Comparison of ENCODE assay signal across 24 cellular contexts in genomic region chr12:47863467-47863866, GRCh38. TPM values are rescaled to one million over a fixed set of nuclear protein-coding genes. Genes with fewer than 3 reads are reported as not detected.
DNase-seq lines count a peak whose midpoint lies in the region; ATAC-seq, FAIRE-seq and TF ChIP-seq lines count a peak whose summit lies in the region.
"Had no signal": no experiment of that assay in that cellular context is flagged by ENCODE, and none has a peak within 500 bp of the region (broad histone marks: within the 10 kb centered on the region; RNA-seq: fewer than 3 reads in every experiment).

No MANE protein-coding gene starts in this region.

- POLR2A ChIA-PET in A673 (lab: Charles Lee; ENCODE audit: low non-redundant PET): no interaction called here

- H3K27ac Mint-ChIP-seq in activated CD8-positive, alpha-beta memory T cell treated with anti-CD3 and anti-CD28 coated beads, Interleukin-2, amount 10 ng/mL, durations not matched to agents 7 days and 5 days: peak overlapping the region; percentile 47
- H3K27ac Mint-ChIP-seq: activated naive CD8-positive, alpha-beta T cell treated with anti-CD3 and anti-CD28 coated beads, Interleukin-2, amount 10 ng/mL, durations not matched to agents 7 days and 5 days; CD14-positive monocyte had no signal

- no peak overlapping the region for H3K9ac ChIP-seq in kidney (ENCODE audit: low read length in 2 of 2)

- peak overlapping the region; percentile 60 for H3K27ac ChIP-seq in RWPE2 (ENCODE audit: poor library complexity, severe bottlenecking)
- no peak overlapping the region for H3K27ac ChIP-seq in spleen
- no peak overlapping the region for H3K27ac ChIP-seq in A673 (ENCODE audit: low read depth, low read length, poor library complexity, severe bottlenecking)
- H3K27ac ChIP-seq in kidney (ENCODE audit: low read depth in 2 of 2, low read length in 2 of 2): no peak overlapping the region
- H3K27ac ChIP-seq: body of pancreas, heart left ventricle, left ventricle myocardium inferior, SK-N-MC had no signal

- H3K9me3 Mint-ChIP-seq in activated CD8-positive, alpha-beta memory T cell treated with anti-CD3 and anti-CD28 coated beads, Interleukin-2, amount 10 ng/mL, durations not matched to agents 7 days and 5 days (ENCODE audit: low read depth): no peaks in the 10 kb centered on the region
- H3K9me3 Mint-ChIP-seq: activated naive CD8-positive, alpha-beta T cell treated with anti-CD3 and anti-CD28 coated beads, Interleukin-2, amount 10 ng/mL, durations not matched to agents 7 days and 5 days had no signal

- intact Hi-C loops in spleen (cut with DNase I; ENCODE audit: low total_unique reads): no loop called here
- intact Hi-C loops in A673 (cut with micrococcal nuclease; ENCODE audit: unreplicated experiment): no loop called here
- intact Hi-C loops in kidney (cut with DNase I): no loop called here

- 65 to 95% (median 83%) methylated on average over 6 to 7 of the region's 7 CpGs for WGBS in spleen, 5 donors

- TF ChIP-seq CTCF in RWPE2 (IDR thresholded peaks at IDR 0.05; ENCODE audit: poor library complexity, severe bottlenecking) (no peak), epithelial cell of esophagus (IDR thresholded peaks at IDR 0.05; ENCODE audit: insufficient read depth, low read depth, low read length, missing control alignments) (no peak), spleen (IDR thresholded peaks at IDR 0.05 in 8 of 11, conservative IDR thresholded peaks at IDR 0.05 in 3 of 11) (no peak), A673 (conservative IDR thresholded peaks at IDR 0.05; ENCODE audit: low read depth, low read length) (no peak), kidney (IDR thresholded peaks at IDR 0.05; ENCODE audit: borderline replicate concordance, extremely low read depth, insufficient read depth) (no peak)

- no peaks in the 10 kb centered on the region for H3K27me3 Mint-ChIP-seq in activated CD8-positive, alpha-beta memory T cell treated with anti-CD3 and anti-CD28 coated beads, Interleukin-2, amount 10 ng/mL, durations not matched to agents 7 days and 5 days
- H3K27me3 Mint-ChIP-seq: activated naive CD8-positive, alpha-beta T cell treated with anti-CD3 and anti-CD28 coated beads, Interleukin-2, amount 10 ng/mL, durations not matched to agents 7 days and 5 days had no signal

- H3K36me3 Mint-ChIP-seq in activated CD8-positive, alpha-beta memory T cell treated with anti-CD3 and anti-CD28 coated beads, Interleukin-2, amount 10 ng/mL, durations not matched to agents 7 days and 5 days: peaks cover 30% of the 10 kb centered on the region

- no peak for ATAC-seq in activated CD8-positive, alpha-beta memory T cell treated with anti-CD3 and anti-CD28 coated beads, Interleukin-2, amount 10 ng/mL, durations not matched to agents 7 days and 5 days
- ATAC-seq in RWPE2 (ENCODE audit: low read depth): peak; percentile 76
- ATAC-seq: body of pancreas, HCT116, heart left ventricle had no signal

- peaks cover 51% of the 10 kb centered on the region for H3K4me1 ChIP-seq in RWPE2 (ENCODE audit: insufficient read depth, poor library complexity, severe bottlenecking)
- H3K4me1 ChIP-seq in spleen: peaks cover 0 to 13% (median 8%) of the 10 kb centered on the region in 6 donors
- H3K4me1 ChIP-seq in A673 (ENCODE audit: insufficient read depth, low read length, poor library complexity, severe bottlenecking): no peaks in the 10 kb centered on the region
- H3K4me1 ChIP-seq in kidney (ENCODE audit: control insufficient read depth in 1 of 2, insufficient read depth in 1 of 2, low read depth in 1 of 2, low read length in 2 of 2): peaks cover 8 to 10% of the 10 kb centered on the region in 2 donors
- H3K4me1 ChIP-seq: body of pancreas, left ventricle myocardium inferior had no signal

- no peaks in the 10 kb centered on the region for H3K9me3 ChIP-seq in RWPE2 (ENCODE audit: severe bottlenecking)
- no peaks in the 10 kb centered on the region for H3K9me3 ChIP-seq in spleen
- H3K9me3 ChIP-seq in A673 (ENCODE audit: low read depth, low read length, poor library complexity, severe bottlenecking): no peaks in the 10 kb centered on the region
- H3K9me3 ChIP-seq in kidney (ENCODE audit: control insufficient read depth in 1 of 2, low read length in 2 of 2): no peaks in the 10 kb centered on the region
- H3K9me3 ChIP-seq: body of pancreas, heart left ventricle, left ventricle myocardium inferior had no signal

- TF ChIP-seq POLR2A in spleen (IDR thresholded peaks at IDR 0.05): no peak

- no peak for DNase-seq in activated CD8-positive, alpha-beta memory T cell treated with anti-CD3 and anti-CD28 coated beads, Interleukin-2, amount 10 ng/mL, durations not matched to agents 7 days and 5 days
- no peak for DNase-seq in activated CD8-positive, alpha-beta memory T cell treated with anti-CD3 and anti-CD28 coated beads, Interleukin-2, amount 50 U/mL, for 4 hours
- peak; percentile 89 for DNase-seq in RWPE2 (ENCODE audit: low spot score)
- peak; percentile 95 for DNase-seq in epithelial cell of esophagus (ENCODE audit: low read depth)
- peak; percentile 51 for DNase-seq in spleen
- DNase-seq in frontal cortex (ENCODE audit: low spot score in 2 of 2): no peak
- DNase-seq in A673 (ENCODE audit: low spot score): no peak
- DNase-seq in kidney: no peak
- DNase-seq: ACHN; activated CD4-positive, alpha-beta T cell treated with anti-CD3 and anti-CD28 coated beads for 1 hour; activated naive CD8-positive, alpha-beta T cell treated with anti-CD3 and anti-CD28 coated beads, Interleukin-2, amount 10 ng/mL, durations not matched to agents 7 days and 5 days; body of pancreas; heart left ventricle; Karpas-422; left ventricle myocardium inferior; NCI-H1092; NCI-H1930; NCI-H446; stimulated activated CD4-positive, alpha-beta T cell treated with anti-CD3 and anti-CD28 coated beads, Interleukin-4, amount 100 ng/mL, for 24 hours had no signal

- H3K36me3 ChIP-seq in RWPE2 (ENCODE audit: low read depth) (peaks cover 36% of the 10 kb centered on the region), spleen (peaks cover 0 to 30% (median 0%) of the 10 kb centered on the region in 6 donors), A673 (ENCODE audit: insufficient read depth, low read length, poor library complexity, severe bottlenecking) (no peaks in the 10 kb centered on the region), kidney (ENCODE audit: control insufficient read depth in 1 of 2, insufficient read depth in 2 of 2, low read length in 2 of 2) (peaks cover 0 to 15% of the 10 kb centered on the region in 2 donors)
- H3K36me3 ChIP-seq: left ventricle myocardium inferior had no signal

- BruUV-seq in A673 (replicated peaks; lab: Mats Ljungman, UMichigan): no TSS peak

- no peak overlapping the region for H3K4me3 Mint-ChIP-seq in activated CD8-positive, alpha-beta memory T cell treated with anti-CD3 and anti-CD28 coated beads, Interleukin-2, amount 10 ng/mL, durations not matched to agents 7 days and 5 days
- H3K4me3 Mint-ChIP-seq: activated naive CD8-positive, alpha-beta T cell treated with anti-CD3 and anti-CD28 coated beads, Interleukin-2, amount 10 ng/mL, durations not matched to agents 7 days and 5 days; CD14-positive monocyte had no signal

- no peak overlapping the region for H3K4me3 ChIP-seq in RWPE2 (ENCODE audit: severe bottlenecking)
- H3K4me3 ChIP-seq in epithelial cell of esophagus (ENCODE audit: low read length): no peak overlapping the region
- no peak overlapping the region for H3K4me3 ChIP-seq in spleen
- no peak overlapping the region for H3K4me3 ChIP-seq in A673 (ENCODE audit: low read depth, low read length, poor library complexity, severe bottlenecking)
- no peak overlapping the region for H3K4me3 ChIP-seq in kidney (ENCODE audit: low read length in 2 of 2)
- H3K4me3 ChIP-seq: body of pancreas, heart left ventricle, left ventricle myocardium inferior, SK-N-MC had no signal

- no peaks in the 10 kb centered on the region for H3K27me3 ChIP-seq in RWPE2 (ENCODE audit: insufficient read depth, poor library complexity, severe bottlenecking)
- H3K27me3 ChIP-seq in spleen (replicated peaks in 1 of 7): no peaks in the 10 kb centered on the region
- H3K27me3 ChIP-seq in A673 (replicated peaks; ENCODE audit: insufficient read depth, low read depth, low read length, poor library complexity): no peaks in the 10 kb centered on the region
- H3K27me3 ChIP-seq: body of pancreas, heart left ventricle had no signal

- CTCF ChIA-PET in activated CD8-positive, alpha-beta memory T cell treated with anti-CD3 and anti-CD28 coated beads, Interleukin-2, amount 10 ng/mL, durations not matched to agents 7 days and 5 days (lab: Charles Lee): interaction anchor here (0.9 to 2.8 kb wide), 4 partner anchors 26 to 121 kb away, joined by 3 to 8 read pairs (median 4); partner anchors contain the start of gene TMEM106C
- CTCF ChIA-PET in A673 (lab: Charles Lee): no interaction called here

- H3K4me1 Mint-ChIP-seq in activated CD8-positive, alpha-beta memory T cell treated with anti-CD3 and anti-CD28 coated beads, Interleukin-2, amount 10 ng/mL, durations not matched to agents 7 days and 5 days: peaks cover 75% of the 10 kb centered on the region

- FAIRE-seq in frontal cortex (lab: Jason Lieb, UNC): no peak
- FAIRE-seq in kidney (lab: Jason Lieb, UNC): no peak
- FAIRE-seq: HTR-8/SVneo, RCC 7860 had no signal

RNA-seq across cellular contexts. Expression of gene VDR, which starts 41.3 kb away (rescaled TPM):
- total RNA-seq in activated CD8-positive, alpha-beta memory T cell treated with anti-CD3 and anti-CD28 coated beads, Interleukin-2, amount 10 ng/mL, durations not matched to agents 7 days and 5 days: 10 to 100 TPM; 34.9 to 69.8 TPM
- total RNA-seq in spleen (10 to 100 TPM in 1 of 7 donors, 1 to 10 TPM in 6; 5.5 to 10.5 (median 6.4) TPM), frontal cortex (not detected), A673 (2021) (0.43 and 0.76 TPM in 2 replicates), kidney (14.8 TPM)
- polyA plus RNA-seq in spleen (under 1 TPM; 0.70 to 0.89 (median 0.83) TPM), kidney (ENCODE audit: insufficient read depth, low read depth, low replicate concordance) (19.1 TPM)

RNA-seq across cellular contexts. Expression of gene HDAC7, which starts 43.8 kb away (rescaled TPM):
- 100 to 1,000 TPM; 226 to 284 TPM for total RNA-seq in activated CD8-positive, alpha-beta memory T cell treated with anti-CD3 and anti-CD28 coated beads, Interleukin-2, amount 10 ng/mL, durations not matched to agents 7 days and 5 days
- 100 to 1,000 TPM in 5 of 7 donors, 10 to 100 TPM in 2; 74.9 to 158 (median 132) TPM for total RNA-seq in spleen
- 10 to 100 TPM; 39.6 to 76.7 (median 52.2) TPM for polyA plus RNA-seq in spleen
- 4.9 TPM for total RNA-seq in frontal cortex
- total RNA-seq in A673 (2021): 58.9 and 63.0 TPM in 2 replicates
- 132 TPM for total RNA-seq in kidney
- polyA plus RNA-seq in kidney (ENCODE audit: insufficient read depth, low read depth, low replicate concordance): 35.0 TPM

Comparison
In these comparisons a context has a peak if more than half of its experiments do, and no peak if none do; other contexts are left out.
1. DNase-seq: peak in RWPE2 (single experiment), epithelial cell of esophagus (single experiment) and spleen (single experiment); none in activated CD8-positive, alpha-beta memory T cell treated with anti-CD3 and anti-CD28 coated beads, Interleukin-2, amount 10 ng/mL, durations not matched to agents 7 days and 5 days (single experiment), activated CD8-positive, alpha-beta memory T cell treated with anti-CD3 and anti-CD28 coated beads, Interleukin-2, amount 50 U/mL, for 4 hours (single experiment), frontal cortex (0 of 2), A673 (single experiment) and kidney (single experiment).
2. RNA of gene HDAC7, which starts 43.8 kb away (total RNA-seq): 226 to 284 TPM in activated CD8-positive, alpha-beta memory T cell treated with anti-CD3 and anti-CD28 coated beads, Interleukin-2, amount 10 ng/mL, durations not matched to agents 7 days and 5 days, 74.9 to 158 TPM in spleen, 132 TPM in kidney (single experiment) and 58.9 to 63.0 TPM in A673; 4.9 TPM in frontal cortex (single experiment); every median in the first group is over 10 times any median in the second.